Comparison of ENCODE assay signal across 1 cellular context in genomic region chr12:54021432-54022013, GRCh38.
TF ChIP-seq lines count a peak whose summit lies in the region.

No MANE protein-coding gene starts in this region.

TF ChIP-seq in endothelial cell of umbilical vein, 7 proteins besides CTCF, POLR2A, EP300 and RAD21:
- TF ChIP-seq MYC (IDR thresholded peaks at IDR 0.05; ENCODE audit: low read depth, low read length) (no peak), FOS (IDR thresholded peaks at IDR 0.05; ENCODE audit: borderline replicate concordance, insufficient read depth, low read length) (no peak), MAX (IDR thresholded peaks at IDR 0.05; ENCODE audit: insufficient read depth, insufficient read length) (no peak), POLR2AphosphoS5 (IDR thresholded peaks at IDR 0.05; ENCODE audit: insufficient read depth, low read depth, low read length) (no peak), JUN (IDR thresholded peaks at IDR 0.05; ENCODE audit: borderline replicate concordance, insufficient read depth, insufficient read length, low read depth) (no peak), GATA2 (IDR thresholded peaks at IDR 0.05; ENCODE audit: insufficient read depth, insufficient read length, low read depth, low read length) (no peak), EZH2 (IDR thresholded peaks at IDR 0.05; ENCODE audit: borderline replicate concordance, low read depth, low read length, severe bottlenecking) (peak; percentile 54)
